In the genomic region with DNA sequence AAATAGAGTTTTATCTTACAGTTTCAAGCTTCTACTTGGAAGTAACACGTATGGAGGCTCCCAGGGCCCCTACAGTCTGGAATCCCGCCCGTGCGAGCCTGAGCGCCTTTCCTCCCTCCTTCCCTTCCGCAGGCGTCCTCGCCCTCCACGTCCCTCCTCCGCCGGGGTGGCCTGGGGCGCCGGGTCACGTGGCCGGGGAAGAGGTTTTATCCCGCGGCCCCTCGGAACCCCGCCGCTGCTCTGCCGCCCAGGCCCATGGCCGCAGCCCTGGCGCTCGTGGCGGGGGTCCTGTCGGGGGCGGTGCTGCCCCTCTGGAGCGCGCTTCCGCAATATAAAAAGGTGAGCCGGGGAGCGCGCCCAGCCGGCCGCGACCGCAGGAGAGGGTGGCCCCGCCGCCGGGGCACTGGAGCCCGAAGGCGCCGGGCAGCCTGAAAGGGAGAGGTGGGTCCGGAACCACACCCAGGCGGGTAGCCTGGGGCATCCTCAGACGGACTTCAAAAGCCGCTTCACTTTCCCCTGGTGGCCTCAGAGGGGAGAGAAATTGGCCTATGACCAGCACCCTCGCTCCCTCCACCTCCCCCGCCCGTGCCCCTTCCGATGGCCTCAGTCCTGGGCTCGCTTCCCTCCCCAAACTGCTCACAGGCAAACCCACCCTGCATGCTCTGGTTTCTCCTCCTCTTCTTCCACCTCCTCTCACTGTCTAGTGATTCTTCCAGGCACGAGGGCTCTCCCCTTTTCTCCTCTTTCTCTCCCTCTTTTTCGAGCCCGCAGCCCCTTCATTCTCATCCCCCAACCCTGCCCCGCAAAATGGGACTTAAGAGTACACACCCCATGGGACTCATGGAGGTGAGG, we compare ENCODE assay signal across 8 cellular contexts. TPM values are rescaled to one million over a fixed set of nuclear protein-coding genes. Genes with fewer than 3 reads are reported as not detected.
DNase-seq lines count a peak whose midpoint lies in the region; ATAC-seq lines count a peak whose summit lies in the region.

Gene CLPSL2 (plus strand): TSS at position 235 of the 852 bp plus-strand sequence. CDS start 21 bp downstream, at position 256.

- no peak within 1 kb of the TSS for H3K27ac Mint-ChIP-seq in activated CD4-positive, alpha-beta memory T cell treated with anti-CD3 and anti-CD28 coated beads for 36 hours

- no peak within 1 kb of the TSS for H3K27ac ChIP-seq in right cardiac atrium (ENCODE audit: low read length)
- H3K27ac ChIP-seq in skin epidermis = no peak within 1 kb of the TSS

- peak within 1 kb of the TSS; percentile 55 for H3K4me3 ChIP-seq in right cardiac atrium (ENCODE audit: low read length)
- H3K4me3 ChIP-seq in skin epidermis = peak within 1 kb of the TSS; percentile 9 to 39 (median 30)

- DNase-seq in stimulated activated CD4-positive, alpha-beta T cell treated with anti-CD3 and anti-CD28 coated beads, Interleukin-15, amount 100 ng/mL, for 24 hours = peak; percentile 29
- DNase-seq in stimulated activated CD4-positive, alpha-beta T cell treated with anti-CD3 and anti-CD28 coated beads, Interleukin-4, amount 100 ng/mL, for 4 hours = no peak
- DNase-seq in activated CD4-positive, alpha-beta memory T cell treated with anti-CD3 and anti-CD28 coated beads for 36 hours = no peak
- no peak for DNase-seq in right cardiac atrium
- no peak for DNase-seq in NCI-H187 (lab: John Stamatoyannopoulos, UW)
- DNase-seq in COR-L47 (lab: John Stamatoyannopoulos, UW) = no peak

- POLR2A ChIA-PET in activated CD4-positive, alpha-beta memory T cell treated with anti-CD3 and anti-CD28 coated beads for 36 hours (lab: Charles Lee) = no interaction called here

- H3K9me3 ChIP-seq in right cardiac atrium (ENCODE audit: control insufficient read depth, low read length) = no peaks in the 10 kb centered on the region

- H3K9me3 Mint-ChIP-seq in activated CD4-positive, alpha-beta memory T cell treated with anti-CD3 and anti-CD28 coated beads for 36 hours = no peaks in the 10 kb centered on the region

- CTCF ChIA-PET in activated CD4-positive, alpha-beta memory T cell treated with anti-CD3 and anti-CD28 coated beads for 36 hours (lab: Charles Lee) = no interaction called here

- peaks cover 25% of the 10 kb centered on the region for H3K27me3 Mint-ChIP-seq in activated CD4-positive, alpha-beta memory T cell treated with anti-CD3 and anti-CD28 coated beads for 36 hours

- H3K4me1 ChIP-seq in right cardiac atrium (ENCODE audit: control insufficient read depth, insufficient read depth, low read length) = no peaks in the 10 kb centered on the region

- peaks cover 5% of the 10 kb centered on the region for H3K4me1 Mint-ChIP-seq in activated CD4-positive, alpha-beta memory T cell treated with anti-CD3 and anti-CD28 coated beads for 36 hours (ENCODE audit: low read depth)

- peak within 1 kb of the TSS; percentile 35 for H3K4me3 Mint-ChIP-seq in activated CD4-positive, alpha-beta memory T cell treated with anti-CD3 and anti-CD28 coated beads for 36 hours

- WGBS in right cardiac atrium = 4% methylated on average over 56 of the region's 56 CpGs

- H3K36me3 Mint-ChIP-seq in activated CD4-positive, alpha-beta memory T cell treated with anti-CD3 and anti-CD28 coated beads for 36 hours = no peaks in the 10 kb centered on the region

- H3K27me3 ChIP-seq in right cardiac atrium (ENCODE audit: control insufficient read depth, insufficient read depth) = peaks cover 3% of the 10 kb centered on the region

- intact Hi-C loops in activated CD4-positive, alpha-beta memory T cell treated with anti-CD3 and anti-CD28 coated beads for 36 hours (cut with micrococcal nuclease) = no loop called here
- intact Hi-C loops in right cardiac atrium (cut with DNase I) = no loop called here

- ATAC-seq in right cardiac atrium (peak; percentile 27 to 56), GM21447 (IDR thresholded peaks at IDR 0.05; ENCODE audit: unreplicated experiment) (no peak)

RNA-seq across cellular contexts. Expression of gene CLPSL2, which starts in this region (rescaled TPM):
- not detected for total RNA-seq in activated CD4-positive, alpha-beta memory T cell treated with anti-CD3 and anti-CD28 coated beads for 36 hours
- total RNA-seq in right cardiac atrium = not detected
- not detected for polyA plus RNA-seq in right cardiac atrium

Comparison
In these comparisons a context has a peak if more than half of its experiments do, and no peak if none do; other contexts are left out.
1. Peak in ATAC-seq and H3K4me3 ChIP-seq in right cardiac atrium; RNA of the gene not detected or under 1 TPM.